ENCODE assay signal across 8 cellular contexts in the genomic region with DNA sequence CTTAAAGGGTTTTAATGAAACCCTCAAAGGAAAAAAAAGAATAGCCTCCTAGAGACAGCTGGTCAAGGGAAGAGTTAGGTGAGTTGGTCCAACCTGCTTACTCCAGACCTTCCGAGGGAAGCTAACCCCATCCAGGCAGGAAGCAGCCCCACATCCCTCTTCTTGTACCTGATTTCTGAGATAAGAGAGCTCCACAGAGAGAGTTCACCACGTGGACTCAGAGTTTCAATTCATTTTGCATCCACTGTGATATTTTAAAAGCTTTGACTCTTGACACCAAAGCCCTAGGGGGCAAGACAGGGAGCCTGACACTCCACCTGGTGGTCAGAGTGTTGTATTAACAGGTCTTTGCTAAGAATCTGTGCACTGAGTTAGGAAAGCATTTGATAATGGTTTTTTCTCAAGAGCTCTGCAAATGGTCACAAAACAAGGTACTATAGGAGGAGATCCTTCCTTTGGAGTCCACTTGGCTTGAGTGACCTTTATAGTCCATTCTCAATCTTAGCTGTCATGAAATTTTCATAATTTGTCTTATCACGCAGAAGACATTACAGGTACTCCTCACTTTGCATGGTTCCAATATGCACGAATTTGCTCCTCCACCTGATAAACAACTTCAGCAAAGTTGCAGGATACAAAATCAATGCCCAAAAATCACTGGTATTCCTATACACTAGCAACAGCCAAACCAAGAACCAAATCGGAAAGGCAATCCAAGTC. TPM values are rescaled to one million over a fixed set of nuclear protein-coding genes. Genes with fewer than 3 reads are reported as not detected.
A peak's percentile ranks its signal among the peaks of the same experiment; 100 is the strongest.
DNase-seq lines count a peak whose midpoint lies in the region; ATAC-seq and TF ChIP-seq lines count a peak whose summit lies in the region.

No MANE protein-coding gene starts in this region.

- 79 to 80% methylated on average over 5 of the region's 5 CpGs for WGBS in thyroid gland, 2 donors

- H3F3A ChIP-seq in neural cell (ENCODE audit: insufficient read depth, low read length, poor library complexity, severe bottlenecking), result no peaks in the 10 kb centered on the region

- no peaks in the 10 kb centered on the region for H3K9me3 ChIP-seq in neural cell (ENCODE audit: low read length)
- H3K9me3 ChIP-seq in thyroid gland, result no peaks in the 10 kb centered on the region

- H3K4me2 ChIP-seq in neural cell (ENCODE audit: low read length), result no peak overlapping the region

- H3K4me3 ChIP-seq in neural cell (ENCODE audit: low read length) (peak overlapping the region; percentile 10), thyroid gland (replicated peaks in 1 of 3) (no peak overlapping the region)

- H3K27ac ChIP-seq in neural cell (ENCODE audit: low read length), result peak overlapping the region; percentile 50
- H3K27ac ChIP-seq in thyroid gland, result no peak overlapping the region

- H2AFZ ChIP-seq in neural cell (ENCODE audit: low read depth, low read length), result no peak overlapping the region

- H3K4me1 Mint-ChIP-seq in CD14-positive monocyte, result peaks cover 44% of the 10 kb centered on the region
- peaks cover 67% of the 10 kb centered on the region for H3K4me1 Mint-ChIP-seq in activated CD4-positive, alpha-beta memory T cell treated with anti-CD3 and anti-CD28 coated beads for 36 hours (ENCODE audit: low read depth)
- peaks cover 11% of the 10 kb centered on the region for H3K4me1 Mint-ChIP-seq in endothelial cell (ENCODE audit: unreplicated experiment)

- H3K27me3 ChIP-seq in neural cell (ENCODE audit: insufficient read depth, low read depth, low read length), result no peaks in the 10 kb centered on the region
- H3K27me3 ChIP-seq in thyroid gland, result no peaks in the 10 kb centered on the region

- TF ChIP-seq POLR2A in thyroid gland (IDR thresholded peaks at IDR 0.05), result no peak

- peak; percentile 72 for TF ChIP-seq RAD21 in neural cell (conservative IDR thresholded peaks at IDR 0.05)

- POLR2A ChIA-PET in activated CD4-positive, alpha-beta memory T cell treated with anti-CD3 and anti-CD28 coated beads for 36 hours (lab: Charles Lee), result interaction anchor here (0.6 to 2.0 kb wide), 14 partner anchors 10 to 136 kb away, joined by 3 to 7 read pairs (median 4); partner anchors contain the start of gene RIPOR2

- H4K20me1 ChIP-seq in neural cell (ENCODE audit: insufficient read depth), result no peaks in the 10 kb centered on the region

- intact Hi-C loops in CD14-positive monocyte (cut with micrococcal nuclease) (loop anchor here in 1 of 2 donors (10.0 kb wide), 1 partner anchor 67 kb away; no protein-coding TSS in a partner anchor), thyroid gland (cut with DNase I) (loop anchor here (10.0 kb wide), 1 partner anchor 137 kb away; no protein-coding TSS in a partner anchor)
- intact Hi-C loops in activated CD4-positive, alpha-beta memory T cell treated with anti-CD3 and anti-CD28 coated beads for 36 hours (cut with micrococcal nuclease), result loop anchor here (1.0 to 2.0 kb wide), 4 partner anchors 27 to 136 kb away; no protein-coding TSS in a partner anchor

- no peaks in the 10 kb centered on the region for H3K9me2 ChIP-seq in neural cell (ENCODE audit: insufficient read depth, low read length)

- H3K4me3 Mint-ChIP-seq in CD14-positive monocyte (peak overlapping the region in 1 of 2 donors; percentile 42), endothelial cell (ENCODE audit: unreplicated experiment) (no peak overlapping the region)
- H3K4me3 Mint-ChIP-seq in activated CD4-positive, alpha-beta memory T cell treated with anti-CD3 and anti-CD28 coated beads for 36 hours, result peak overlapping the region; percentile 11

- CTCF ChIA-PET in activated CD4-positive, alpha-beta memory T cell treated with anti-CD3 and anti-CD28 coated beads for 36 hours (lab: Charles Lee), result interaction anchor here (0.6 to 7.5 kb wide), 61 partner anchors 11 to 357 kb away, joined by 3 to 195 read pairs (median 7); partner anchors contain the start of gene RIPOR2

- H3K9ac ChIP-seq in neural cell (ENCODE audit: low read length), result peak overlapping the region; percentile 18

- H3K36me3 Mint-ChIP-seq in CD14-positive monocyte (peaks cover 3% of the 10 kb centered on the region in 2 donors), endothelial cell (ENCODE audit: low read depth, unreplicated experiment) (peaks cover 8% of the 10 kb centered on the region)
- peaks cover 3% of the 10 kb centered on the region for H3K36me3 Mint-ChIP-seq in activated CD4-positive, alpha-beta memory T cell treated with anti-CD3 and anti-CD28 coated beads for 36 hours

- H3K27ac Mint-ChIP-seq in CD14-positive monocyte (peak overlapping the region in 6 of 7 donors; percentile 65 to 87 (median 72)), endothelial cell (ENCODE audit: unreplicated experiment) (no peak overlapping the region)
- H3K27ac Mint-ChIP-seq in activated CD4-positive, alpha-beta memory T cell treated with anti-CD3 and anti-CD28 coated beads for 36 hours, result peak overlapping the region; percentile 76

- peak; percentile 88 for TF ChIP-seq CTCF in CD14-positive monocyte (IDR thresholded peaks at IDR 0.05)
- peak; percentile 73 for TF ChIP-seq CTCF in endothelial cell (IDR thresholded peaks at IDR 0.05; ENCODE audit: unreplicated experiment)
- peak; percentile 73 for TF ChIP-seq CTCF in neural cell (IDR thresholded peaks at IDR 0.05; ENCODE audit: poor library complexity, severe bottlenecking)
- TF ChIP-seq CTCF in thyroid gland (IDR thresholded peaks at IDR 0.05), result peak; percentile 39 to 89 (median 70)

- DNase-seq in CD14-positive monocyte (ENCODE audit: low spot score), result peak; percentile 67
- peak; percentile 70 for DNase-seq in NCI-H510A treated with DMSO at 0.1 percent for 48 hours (lab: John Stamatoyannopoulos, UW)
- peak; percentile 81 for DNase-seq in activated CD4-positive, alpha-beta memory T cell treated with anti-CD3 and anti-CD28 coated beads for 36 hours
- DNase-seq in endothelial cell (ENCODE audit: low spot score), result peak; percentile 49
- DNase-seq in thyroid gland, result peak; percentile 48 to 58

- ATAC-seq in GM19023 (IDR thresholded peaks at IDR 0.05; ENCODE audit: unreplicated experiment), result peak; percentile 76
- peak; percentile 80 for ATAC-seq in HG03196 (IDR thresholded peaks at IDR 0.05; ENCODE audit: unreplicated experiment)

- H3K4me1 ChIP-seq in thyroid gland, result no peaks in the 10 kb centered on the region

- H3K27me3 Mint-ChIP-seq in CD14-positive monocyte (ENCODE audit: low read depth in 3 of 3) (no peaks in the 10 kb centered on the region), endothelial cell (ENCODE audit: unreplicated experiment) (peaks cover 1% of the 10 kb centered on the region)
- H3K27me3 Mint-ChIP-seq in activated CD4-positive, alpha-beta memory T cell treated with anti-CD3 and anti-CD28 coated beads for 36 hours, result no peaks in the 10 kb centered on the region

- peaks cover 0 to 5% (median 0%) of the 10 kb centered on the region in 7 donors for H3K9me3 Mint-ChIP-seq in CD14-positive monocyte
- H3K9me3 Mint-ChIP-seq in activated CD4-positive, alpha-beta memory T cell treated with anti-CD3 and anti-CD28 coated beads for 36 hours, result peaks cover 12% of the 10 kb centered on the region
- no peaks in the 10 kb centered on the region for H3K9me3 Mint-ChIP-seq in endothelial cell (ENCODE audit: unreplicated experiment)

- H3K36me3 ChIP-seq in neural cell (ENCODE audit: insufficient read depth, low read length) (no peaks in the 10 kb centered on the region), thyroid gland (no peaks in the 10 kb centered on the region)

- no peaks in the 10 kb centered on the region for H3K79me2 ChIP-seq in neural cell (replicated peaks; ENCODE audit: insufficient read depth, low read length)

- TF ChIP-seq EP300 in neural cell (conservative IDR thresholded peaks at IDR 0.05; ENCODE audit: poor library complexity, severe bottlenecking), result peak; percentile 40

TF ChIP-seq in neural cell, 6 proteins besides CTCF, POLR2A, EP300 and RAD21:
- TF ChIP-seq EZH2 (IDR thresholded peaks at IDR 0.05; ENCODE audit: borderline replicate concordance, insufficient read depth, low read length, poor library complexity, severe bottlenecking) (no peak), TAF1 (IDR thresholded peaks at IDR 0.05; ENCODE audit: low read depth) (no peak), POLR2AphosphoS5 (IDR thresholded peaks at IDR 0.05) (peak; percentile 33), SMC3 (conservative IDR thresholded peaks at IDR 0.05; ENCODE audit: poor library complexity) (peak; percentile 83), MXI1 (conservative IDR thresholded peaks at IDR 0.05; ENCODE audit: poor library complexity, severe bottlenecking) (no peak)
- TF ChIP-seq, protein P1, sequence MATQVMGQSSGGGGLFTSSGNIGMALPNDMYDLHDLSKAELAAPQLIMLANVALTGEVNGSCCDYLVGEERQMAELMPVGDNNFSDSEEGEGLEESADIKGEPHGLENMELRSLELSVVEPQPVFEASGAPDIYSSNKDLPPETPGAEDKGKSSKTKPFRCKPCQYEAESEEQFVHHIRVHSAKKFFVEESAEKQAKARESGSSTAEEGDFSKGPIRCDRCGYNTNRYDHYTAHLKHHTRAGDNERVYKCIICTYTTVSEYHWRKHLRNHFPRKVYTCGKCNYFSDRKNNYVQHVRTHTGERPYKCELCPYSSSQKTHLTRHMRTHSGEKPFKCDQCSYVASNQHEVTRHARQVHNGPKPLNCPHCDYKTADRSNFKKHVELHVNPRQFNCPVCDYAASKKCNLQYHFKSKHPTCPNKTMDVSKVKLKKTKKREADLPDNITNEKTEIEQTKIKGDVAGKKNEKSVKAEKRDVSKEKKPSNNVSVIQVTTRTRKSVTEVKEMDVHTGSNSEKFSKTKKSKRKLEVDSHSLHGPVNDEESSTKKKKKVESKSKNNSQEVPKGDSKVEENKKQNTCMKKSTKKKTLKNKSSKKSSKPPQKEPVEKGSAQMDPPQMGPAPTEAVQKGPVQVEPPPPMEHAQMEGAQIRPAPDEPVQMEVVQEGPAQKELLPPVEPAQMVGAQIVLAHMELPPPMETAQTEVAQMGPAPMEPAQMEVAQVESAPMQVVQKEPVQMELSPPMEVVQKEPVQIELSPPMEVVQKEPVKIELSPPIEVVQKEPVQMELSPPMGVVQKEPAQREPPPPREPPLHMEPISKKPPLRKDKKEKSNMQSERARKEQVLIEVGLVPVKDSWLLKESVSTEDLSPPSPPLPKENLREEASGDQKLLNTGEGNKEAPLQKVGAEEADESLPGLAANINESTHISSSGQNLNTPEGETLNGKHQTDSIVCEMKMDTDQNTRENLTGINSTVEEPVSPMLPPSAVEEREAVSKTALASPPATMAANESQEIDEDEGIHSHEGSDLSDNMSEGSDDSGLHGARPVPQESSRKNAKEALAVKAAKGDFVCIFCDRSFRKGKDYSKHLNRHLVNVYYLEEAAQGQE (IDR thresholded peaks at IDR 0.05; ENCODE audit: borderline replicate concordance), result no peak

RNA-seq across cellular contexts. Expression of gene RIPOR2, which starts 56.1 kb away (rescaled TPM):
- polyA plus RNA-seq in CD14-positive monocyte (100 to 1,000 TPM; 154 to 179 TPM), neural cell (77.6 and 83.8 TPM in 2 replicates)
- 10 to 100 TPM; 64.5 to 68.7 TPM for total RNA-seq in activated CD4-positive, alpha-beta memory T cell treated with anti-CD3 and anti-CD28 coated beads for 36 hours
- total RNA-seq in endothelial cell (ENCODE audit: unreplicated experiment) (1.1 TPM), thyroid gland (10 to 100 TPM in 1 of 4 donors, 1 to 10 TPM in 3; 3.1 to 13.0 (median 8.4) TPM)
- polyA minus RNA-seq in neural cell, result 141 and 142 TPM in 2 replicates

Comparison
In these comparisons a context has a peak if more than half of its experiments do, and no peak if none do; other contexts are left out.
1. RNA of gene RIPOR2, which starts 56.1 kb away (total RNA-seq): 64.5 to 68.7 TPM in activated CD4-positive, alpha-beta memory T cell treated with anti-CD3 and anti-CD28 coated beads for 36 hours; 3.1 to 13.0 TPM in thyroid gland and 1.1 TPM in endothelial cell (single experiment); every median in the first group is over 4 times any median in the second.
2. Peak in every context shown above with its lines, with median percentiles within 50 percentile points of each other: DNase-seq and CTCF ChIP-seq.